ENCODE assay signal across 1 cellular context in genomic region chr7:154929006-154929726, GRCh38.
TF ChIP-seq lines count a peak whose summit lies in the region.

No MANE protein-coding gene starts in this region.

TF ChIP-seq in GM23338, 12 proteins besides CTCF, POLR2A, EP300 and RAD21 (continued from another document):
- no peak for TF ChIP-seq ZNF462 (CRISPR knock-in tag; IDR thresholded peaks at IDR 0.05)
- TF ChIP-seq ETS1 (IDR thresholded peaks at IDR 0.05) = no peak
